In the genomic region with DNA sequence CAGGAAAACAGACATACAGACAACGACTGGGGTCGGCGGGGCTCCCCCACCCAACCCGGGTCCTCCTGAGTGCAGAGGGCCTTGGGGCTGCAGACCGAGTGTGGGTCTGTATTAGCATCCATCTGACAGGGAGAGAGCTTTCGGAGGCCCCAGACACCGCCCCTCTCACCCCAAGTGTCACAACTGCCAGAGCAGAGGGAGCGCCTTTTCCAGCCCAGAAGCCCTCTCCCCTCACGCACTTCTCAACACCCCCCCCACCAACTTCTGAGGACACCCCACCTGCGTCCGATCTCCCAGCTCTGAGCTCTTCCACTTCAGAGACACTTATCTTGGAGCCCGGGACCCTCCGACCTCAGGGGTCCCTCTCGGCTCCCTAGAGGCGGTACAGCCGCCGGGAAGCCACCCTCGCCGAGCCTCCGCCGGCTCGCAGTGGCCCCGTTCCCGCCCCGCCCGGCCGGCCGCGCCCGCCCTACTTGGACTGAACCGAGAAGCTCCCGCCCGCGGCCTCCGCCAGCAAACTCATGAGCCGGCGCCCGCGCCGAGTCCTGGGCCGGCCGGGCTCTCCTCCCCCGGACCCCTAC, we compare ENCODE assay signal across 8 cellular contexts. TPM values are rescaled to one million over a fixed set of nuclear protein-coding genes. Genes with fewer than 3 reads are reported as not detected.
DNase-seq lines count a peak whose midpoint lies in the region; ATAC-seq and TF ChIP-seq lines count a peak whose summit lies in the region.

No MANE protein-coding gene starts in this region.

- no peaks in the 10 kb centered on the region for H3K9me3 ChIP-seq in skeletal muscle tissue (ENCODE audit: control insufficient read depth in 3 of 3, low read length in 3 of 3)

- TF ChIP-seq CTCF in LNCaP clone FGC (IDR thresholded peaks at IDR 0.05; ENCODE audit: control insufficient read depth, extremely low read depth, insufficient read depth), result no peak

- H3K27me3 ChIP-seq in skeletal muscle tissue (ENCODE audit: control insufficient read depth in 3 of 3, insufficient read depth in 3 of 3, low read length in 3 of 3), result no peaks in the 10 kb centered on the region

- H3K36me3 ChIP-seq in skeletal muscle tissue (ENCODE audit: control insufficient read depth in 3 of 3, insufficient read depth in 3 of 3, low read length in 3 of 3), result no peaks in the 10 kb centered on the region

- no peaks in the 10 kb centered on the region for H3K9me3 Mint-ChIP-seq in activated naive CD4-positive, alpha-beta T cell treated with anti-CD3 and anti-CD28 coated beads, Interleukin-2, amount 50 U/mL, for 72 hours

- peak overlapping the region; percentile 93 to 95 for H3K27ac Mint-ChIP-seq in activated naive CD4-positive, alpha-beta T cell treated with anti-CD3 and anti-CD28 coated beads, Interleukin-2, amount 50 U/mL, for 72 hours

- peak overlapping the region; percentile 79 for H3K4me3 ChIP-seq in LNCaP clone FGC (ENCODE audit: low read depth, low read length)
- H3K4me3 ChIP-seq in skeletal muscle tissue (ENCODE audit: low read length in 3 of 3), result peak overlapping the region; percentile 75 to 77 (median 75)

- peak overlapping the region; percentile 81 to 86 (median 82) for H3K9ac ChIP-seq in skeletal muscle tissue (ENCODE audit: low read depth in 1 of 3, low read length in 3 of 3)

- intact Hi-C loops in left ventricle myocardium superior (cut with micrococcal nuclease), result no loop called here

- ATAC-seq in GM18505 (IDR thresholded peaks at IDR 0.05; ENCODE audit: unreplicated experiment) (peak; percentile 2), left ventricle myocardium superior (peak; percentile 47)
- ATAC-seq in activated naive CD4-positive, alpha-beta T cell treated with anti-CD3 and anti-CD28 coated beads, Interleukin-2, amount 50 U/mL, for 72 hours, result no peak

- DNase-seq in LNCaP clone FGC (ENCODE audit: low read depth), result no peak
- peak; percentile 36 to 79 for DNase-seq in activated naive CD4-positive, alpha-beta T cell treated with anti-CD3 and anti-CD28 coated beads, Interleukin-2, amount 50 U/mL, for 72 hours (ENCODE audit: low spot score in 2 of 2)
- DNase-seq in left ventricle myocardium superior, result peak; percentile 40
- no peak for DNase-seq in NCI-H2196 treated with DMSO at 0.1 percent for 48 hours (lab: John Stamatoyannopoulos, UW; ENCODE audit: unreplicated experiment)
- DNase-seq in SHP77 treated with DMSO at 0.1 percent for 48 hours (lab: John Stamatoyannopoulos, UW), result no peak
- DNase-seq in epidermal melanocyte (ENCODE audit: insufficient read length, low spot score), result no peak

- H3K27ac ChIP-seq in skeletal muscle tissue (ENCODE audit: low read depth, low read length), result peak overlapping the region; percentile 91

- peaks cover 28 to 34% of the 10 kb centered on the region in 2 donors for H3K36me3 Mint-ChIP-seq in activated naive CD4-positive, alpha-beta T cell treated with anti-CD3 and anti-CD28 coated beads, Interleukin-2, amount 50 U/mL, for 72 hours

- peaks cover 19 to 34% (median 33%) of the 10 kb centered on the region in 3 donors for H3K4me1 ChIP-seq in skeletal muscle tissue (ENCODE audit: control insufficient read depth in 3 of 3, insufficient read depth in 3 of 3, low read length in 3 of 3)

- TF ChIP-seq POLR2A in GM18505 (IDR thresholded peaks at IDR 0.05; ENCODE audit: borderline replicate concordance, extremely low read depth, insufficient read depth, insufficient read length), result no peak

RNA-seq across cellular contexts. Expression of gene RHOG, which starts 0.4 kb away (rescaled TPM):
- 100 to 1,000 TPM; 109 to 154 TPM for total RNA-seq in activated naive CD4-positive, alpha-beta T cell treated with anti-CD3 and anti-CD28 coated beads, Interleukin-2, amount 50 U/mL, for 72 hours
- total RNA-seq in left ventricle myocardium superior, result 18.6 TPM
- 1.6 TPM for total RNA-seq in skeletal muscle tissue

RNA-seq across cellular contexts. Expression of gene STIM1, which starts 15.1 kb away (rescaled TPM):
- total RNA-seq in activated naive CD4-positive, alpha-beta T cell treated with anti-CD3 and anti-CD28 coated beads, Interleukin-2, amount 50 U/mL, for 72 hours, result 10 to 100 TPM; 75.8 to 88.8 TPM
- total RNA-seq in left ventricle myocardium superior (17.0 TPM), skeletal muscle tissue (54.8 TPM)

RNA-seq across cellular contexts. Expression of gene PGAP2, which starts 32.0 kb away (rescaled TPM):
- total RNA-seq in activated naive CD4-positive, alpha-beta T cell treated with anti-CD3 and anti-CD28 coated beads, Interleukin-2, amount 50 U/mL, for 72 hours, result 10 to 100 TPM; 27.1 to 33.5 TPM
- 19.6 TPM for total RNA-seq in left ventricle myocardium superior
- 8.9 TPM for total RNA-seq in skeletal muscle tissue

RNA-seq across cellular contexts. Expression of gene NUP98, which starts 43.0 kb away (rescaled TPM):
- total RNA-seq in activated naive CD4-positive, alpha-beta T cell treated with anti-CD3 and anti-CD28 coated beads, Interleukin-2, amount 50 U/mL, for 72 hours, result 100 to 1,000 TPM in 1 of 2 donors, 10 to 100 TPM in 1; 98.0 to 131 TPM
- total RNA-seq in left ventricle myocardium superior (40.3 TPM), skeletal muscle tissue (75.2 TPM)

Comparison
In these comparisons a context has a peak if more than half of its experiments do, and no peak if none do; other contexts are left out.
1. ATAC-seq: peak in GM18505 (single experiment) and left ventricle myocardium superior (single experiment); none in activated naive CD4-positive, alpha-beta T cell treated with anti-CD3 and anti-CD28 coated beads, Interleukin-2, amount 50 U/mL, for 72 hours (0 of 2).
2. DNase-seq: peak in activated naive CD4-positive, alpha-beta T cell treated with anti-CD3 and anti-CD28 coated beads, Interleukin-2, amount 50 U/mL, for 72 hours (2 of 2) and left ventricle myocardium superior (single experiment); none in LNCaP clone FGC (single experiment), NCI-H2196 treated with DMSO at 0.1 percent for 48 hours (single experiment), SHP77 treated with DMSO at 0.1 percent for 48 hours (single experiment) and epidermal melanocyte (single experiment).